ENCODE assay signal across 26 cellular contexts in genomic region chr2:161128885-161129284, GRCh38.
"Had no signal": no experiment of that assay in that cellular context is flagged by ENCODE, and none has a peak within 500 bp of the region (broad histone marks: within the 10 kb centered on the region; RNA-seq: fewer than 3 reads in every experiment).

No MANE protein-coding gene starts in this region.

- ATAC-seq: activated CD8-positive, alpha-beta T cell treated with anti-CD3 and anti-CD28 coated beads for 36 hours; activated T-cell treated with anti-CD3 and anti-CD28 coated beads, Interleukin-2, amount 50 U/mL, for 4 hours; activated T-helper 17 cell treated with anti-CD3 and anti-CD28 coated beads, Interleukin-2, amount 50 U/mL, for 72 hours; heart right ventricle; mucosa of descending colon; natural killer cell treated with Interleukin-12 subunit alpha and Interleukin-12 subunit beta and Interleukin-15 and Interleukin-18, amount 100 ng/mL, for 72 hours; right lobe of liver; stimulated activated naive CD8-positive, alpha-beta T cell treated with anti-CD3 and anti-CD28 coated beads, Interleukin-15, Interleukin-2, amounts not matched to agents 100 U/mL and 50 U/mL, for 24 hours; T-cell had no signal

- FAIRE-seq: colon had no signal

- H3K9me3 ChIP-seq: heart right ventricle, left ventricle myocardium inferior, mucosa of descending colon, right lobe of liver, testis, transverse colon, uterus had no signal

- H3K4me1 ChIP-seq: right lobe of liver had no signal

- H3K4me3 ChIP-seq: heart right ventricle, left ventricle myocardium inferior, lung, mucosa of descending colon, right lobe of liver, testis, transverse colon, uterus had no signal

- H3K27ac Mint-ChIP-seq: activated B cell treated with CpG ODN at 0.5 μM for 24 hours; activated CD8-positive, alpha-beta T cell treated with anti-CD3 and anti-CD28 coated beads for 36 hours; activated T-helper 17 cell treated with anti-CD3 and anti-CD28 coated beads, Interleukin-2, amount 50 U/mL, for 72 hours; T-cell had no signal

- H3K27ac ChIP-seq: heart right ventricle, left ventricle myocardium inferior, right lobe of liver, testis, transverse colon, uterus had no signal

- H3K4me3 Mint-ChIP-seq: activated B cell treated with CpG ODN at 0.5 μM for 24 hours; activated CD8-positive, alpha-beta T cell treated with anti-CD3 and anti-CD28 coated beads for 36 hours; activated T-cell treated with anti-CD3 and anti-CD28 coated beads, Interleukin-2, amount 50 U/mL, for 4 hours; activated T-helper 17 cell treated with anti-CD3 and anti-CD28 coated beads, Interleukin-2, amount 50 U/mL, for 72 hours; natural killer cell treated with Interleukin-12 subunit alpha and Interleukin-12 subunit beta and Interleukin-15 and Interleukin-18, amount 100 ng/mL, for 72 hours; T-cell had no signal

- H3K36me3 Mint-ChIP-seq: T-cell had no signal

- H3K36me3 ChIP-seq: heart right ventricle, left ventricle myocardium inferior, right lobe of liver, transverse colon, uterus had no signal

- DNase-seq: activated B cell treated with CpG ODN at 0.5 μM for 24 hours; activated CD4-positive, alpha-beta T cell treated with anti-CD3 and anti-CD28 coated beads, Interleukin-2, amount 50 U/mL, for 1 hour; activated CD8-positive, alpha-beta T cell treated with anti-CD3 and anti-CD28 coated beads for 36 hours; activated gamma-delta T cell treated with Interleukin-2 at 50 U/mL for 16 hours; activated naive CD4-positive, alpha-beta T cell treated with anti-CD3 and anti-CD28 coated beads, Interleukin-2, amount 50 U/mL, for 16 hours; activated T-cell treated with anti-CD3 and anti-CD28 coated beads, Interleukin-2, amount 50 U/mL, for 4 hours; amniotic stem cell; effector memory CD4-positive, alpha-beta T cell; foreskin fibroblast; heart right ventricle; left ventricle myocardium inferior; mesendoderm; mucosa of descending colon; posterior cingulate gyrus; right lobe of liver; stimulated activated CD4-positive, alpha-beta T cell treated with anti-CD3 and anti-CD28 coated beads, Interleukin-12 subunit alpha, Interleukin-12 subunit beta, amount 100 ng/mL, for 4 hours; stimulated activated CD4-positive, alpha-beta T cell treated with anti-CD3 and anti-CD28 coated beads, Interleukin-4, amount 100 ng/mL, for 1 hour; stimulated activated naive CD8-positive, alpha-beta T cell treated with anti-CD3 and anti-CD28 coated beads, Interleukin-15, Interleukin-2, amounts not matched to agents 100 U/mL and 50 U/mL, for 24 hours; T-cell; testis; transverse colon; uterus had no signal

- H3K27me3 ChIP-seq: heart right ventricle, right lobe of liver, testis, transverse colon, uterus had no signal

- H3K9me3 Mint-ChIP-seq: activated T-cell treated with anti-CD3 and anti-CD28 coated beads, Interleukin-2, amount 50 U/mL, for 4 hours had no signal

- H3K27me3 Mint-ChIP-seq: activated B cell treated with CpG ODN at 0.5 μM for 24 hours; activated T-helper 17 cell treated with anti-CD3 and anti-CD28 coated beads, Interleukin-2, amount 50 U/mL, for 72 hours; natural killer cell treated with Interleukin-12 subunit alpha and Interleukin-12 subunit beta and Interleukin-15 and Interleukin-18, amount 100 ng/mL, for 72 hours; T-cell had no signal
